8 cellular contexts compared by ENCODE assay signal in genomic region chr22:39243443-39244072, GRCh38. TPM values are rescaled to one million over a fixed set of nuclear protein-coding genes. Genes with fewer than 3 reads are reported as not detected.
DNase-seq lines count a peak whose midpoint lies in the region; ATAC-seq, FAIRE-seq and TF ChIP-seq lines count a peak whose summit lies in the region.

No MANE protein-coding gene starts in this region.

- no peak overlapping the region for H2BK120ac ChIP-seq in mesendoderm (ENCODE audit: low read depth, low read length)

- H3K56ac ChIP-seq in mesendoderm (ENCODE audit: low read length): peak overlapping the region; percentile 94

- ATAC-seq in Right ventricle myocardium inferior: no peak
- no peak for ATAC-seq in HG02610 (IDR thresholded peaks at IDR 0.05; ENCODE audit: unreplicated experiment)
- ATAC-seq in mucosa of descending colon: no peak

- H3K36me3 ChIP-seq in cardiac muscle cell: no peaks in the 10 kb centered on the region
- no peaks in the 10 kb centered on the region for H3K36me3 ChIP-seq in bronchial epithelial cell (ENCODE audit: control insufficient read depth, insufficient read depth, low read length)
- H3K36me3 ChIP-seq in mesendoderm (ENCODE audit: control insufficient read depth, insufficient read depth, low read length): no peaks in the 10 kb centered on the region
- no peaks in the 10 kb centered on the region for H3K36me3 ChIP-seq in uterus
- H3K36me3 ChIP-seq in mucosa of descending colon (ENCODE audit: low read depth): no peaks in the 10 kb centered on the region

- H4K8ac ChIP-seq in mesendoderm (ENCODE audit: low read depth, low read length): no peak overlapping the region

- H3K4ac ChIP-seq in mesendoderm (ENCODE audit: low read depth, low read length): no peak overlapping the region

- peak overlapping the region; percentile 83 for H3K9ac ChIP-seq in mesendoderm (ENCODE audit: low read length)

- no peaks in the 10 kb centered on the region for H3K79me2 ChIP-seq in mesendoderm (ENCODE audit: control insufficient read depth, insufficient read depth, low read length)

- no CpG with 5 or more reads among the region's 55 CpGs for WGBS in mesendoderm (ENCODE audit: extremely low coverage, insufficient coverage, low lambda C conversion rate)

- H3K4me1 ChIP-seq in cardiac muscle cell (ENCODE audit: low read depth) (peaks cover 34% of the 10 kb centered on the region), mesendoderm (ENCODE audit: control insufficient read depth, low read depth, low read length) (peaks cover 7% of the 10 kb centered on the region), uterus (peaks cover 0 to 28% of the 10 kb centered on the region in 2 donors), mucosa of descending colon (ENCODE audit: low read depth) (peaks cover 51% of the 10 kb centered on the region)

- H4K5ac ChIP-seq in mesendoderm (ENCODE audit: low read length): no peak overlapping the region

- H3K27ac ChIP-seq in cardiac muscle cell (no peak overlapping the region), mesendoderm (ENCODE audit: low read depth, low read length) (peak overlapping the region; percentile 55), uterus (peak overlapping the region; percentile 66 to 76)

- TF ChIP-seq CTCF in cardiac muscle cell (IDR thresholded peaks at IDR 0.05; ENCODE audit: low read depth, low read length): no peak
- no peak for TF ChIP-seq CTCF in bronchial epithelial cell (IDR thresholded peaks at IDR 0.05; ENCODE audit: insufficient read depth, low read length, severe bottlenecking)
- TF ChIP-seq CTCF in uterus (IDR thresholded peaks at IDR 0.05): no peak
- no peak for TF ChIP-seq CTCF in mucosa of descending colon (IDR thresholded peaks at IDR 0.05)

- FAIRE-seq in bronchial epithelial cell (lab: Jason Lieb, UNC): no peak

- H3K4me3 ChIP-seq in cardiac muscle cell (peak overlapping the region; percentile 63), bronchial epithelial cell (ENCODE audit: low read depth, low read length) (peak overlapping the region; percentile 37), mesendoderm (ENCODE audit: low read length) (peak overlapping the region; percentile 49), uterus (peak overlapping the region; percentile 31 to 43), mucosa of descending colon (no peak overlapping the region)

- H3K27me3 ChIP-seq in cardiac muscle cell (no peaks in the 10 kb centered on the region), bronchial epithelial cell (ENCODE audit: control insufficient read depth, insufficient read depth, low read length) (peaks cover 3% of the 10 kb centered on the region), mesendoderm (ENCODE audit: insufficient read depth, low read length, poor library complexity) (no peaks in the 10 kb centered on the region), uterus (no peaks in the 10 kb centered on the region)

- intact Hi-C loops in Right ventricle myocardium inferior (cut with DNase I): loop anchor here (5.0 kb wide), 1 partner anchor 49 kb away; no protein-coding TSS in a partner anchor
- intact Hi-C loops in uterus (cut with DNase I; ENCODE audit: low total_unique reads): no loop called here
- intact Hi-C loops in mucosa of descending colon (cut with DNase I, micrococcal nuclease): no loop called here

- no peak for DNase-seq in cardiac muscle cell (ENCODE audit: low read depth in 1 of 2, low spot score in 1 of 2)
- DNase-seq in Right ventricle myocardium inferior (ENCODE audit: missing footprints): no peak
- DNase-seq in bronchial epithelial cell (ENCODE audit: low read depth): no peak
- DNase-seq in mesendoderm: peak; percentile 51
- no peak for DNase-seq in uterus
- no peak for DNase-seq in epidermal melanocyte (ENCODE audit: insufficient read length, low spot score)
- DNase-seq in mucosa of descending colon: no peak

- H3K18ac ChIP-seq in mesendoderm (ENCODE audit: low read length): peak overlapping the region; percentile 13

- peak overlapping the region; percentile 91 for H3K4me2 ChIP-seq in mesendoderm (ENCODE audit: low read length)

- no peak for TF ChIP-seq POLR2A in uterus (IDR thresholded peaks at IDR 0.05)

- H2BK15ac ChIP-seq in mesendoderm (replicated peaks; ENCODE audit: low read depth): no peak overlapping the region

- H3K79me1 ChIP-seq in mesendoderm (ENCODE audit: low read length): peaks cover 3% of the 10 kb centered on the region

- H2AK5ac ChIP-seq in mesendoderm (ENCODE audit: low read length): no peak overlapping the region

- H3K23ac ChIP-seq in mesendoderm (ENCODE audit: low read length): peak overlapping the region; percentile 89

- H2BK5ac ChIP-seq in mesendoderm (ENCODE audit: low read length): no peak overlapping the region

- H3K9me3 ChIP-seq in cardiac muscle cell (ENCODE audit: low read depth) (no peaks in the 10 kb centered on the region), uterus (no peaks in the 10 kb centered on the region), mucosa of descending colon (no peaks in the 10 kb centered on the region)

RNA-seq across cellular contexts. Expression of gene PDGFB, which starts 1.2 kb away (rescaled TPM):
- total RNA-seq in cardiac muscle cell: 15.3 and 18.2 TPM in 2 replicates
- 8.6 and 9.8 TPM in 2 replicates for polyA plus RNA-seq in cardiac muscle cell
- 19.7 TPM for total RNA-seq in Right ventricle myocardium inferior
- 1.1 and 5.6 TPM in 2 replicates for total RNA-seq in bronchial epithelial cell
- 3.6 TPM for polyA plus RNA-seq in mesendoderm (2013, experiment 1 of 2)
- polyA plus RNA-seq in mesendoderm (2013, experiment 2 of 2): 3.7 TPM
- total RNA-seq in uterus: 10 to 100 TPM in 1 of 4 donors, 1 to 10 TPM in 3; 2.0 to 24.8 (median 5.6) TPM
- 10 to 100 TPM in 1 of 3 donors, 1 to 10 TPM in 2; 1.8 to 16.6 (median 5.4) TPM for total RNA-seq in mucosa of descending colon
